25 cellular contexts compared by ENCODE assay signal in the genomic region with DNA sequence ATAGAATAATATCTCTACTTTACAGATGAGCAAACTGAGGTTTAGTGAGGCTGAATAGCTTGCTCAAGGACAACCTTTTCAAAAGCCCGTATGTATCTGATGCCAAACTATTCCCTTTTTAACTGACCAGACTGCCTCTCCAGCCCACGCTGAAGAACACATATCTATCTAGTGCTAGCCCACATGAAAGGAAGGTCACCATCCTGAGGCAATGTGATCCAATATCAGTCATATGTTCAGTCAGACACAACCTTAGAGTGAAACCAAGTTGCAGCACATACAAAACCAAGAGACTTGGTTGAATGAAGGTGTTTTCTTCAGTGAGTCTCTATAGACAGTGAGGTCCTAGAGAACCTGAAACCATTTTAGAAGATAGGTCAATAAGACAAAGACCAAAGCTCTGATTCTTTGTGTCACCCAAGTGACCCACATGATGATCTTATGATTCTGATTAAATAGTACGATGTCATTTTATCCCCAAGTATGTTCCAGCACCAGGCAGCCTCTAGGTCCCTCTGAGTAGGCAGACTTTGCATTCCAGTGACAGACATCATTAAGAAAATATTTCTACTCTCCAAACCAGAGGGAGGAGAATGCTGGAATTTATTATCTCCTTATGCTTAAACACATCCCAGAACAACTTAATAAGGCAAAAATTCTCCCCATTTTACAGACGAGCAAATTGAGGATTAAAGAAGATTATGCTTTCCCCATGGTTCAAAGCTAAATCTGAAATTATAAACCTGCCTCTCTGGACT.
DNase-seq lines count a peak whose midpoint lies in the region; TF ChIP-seq lines count a peak whose summit lies in the region.
"Had no signal": no experiment of that assay in that cellular context is flagged by ENCODE, and none has a peak within 500 bp of the region (broad histone marks: within the 10 kb centered on the region; RNA-seq: fewer than 3 reads in every experiment).

No MANE protein-coding gene starts in this region.

- H3K4me2 ChIP-seq in mesenchymal stem cell (ENCODE audit: low read length, poor library complexity, severe bottlenecking), result no peak overlapping the region

- no peak overlapping the region for H2BK12ac ChIP-seq in mesenchymal stem cell (ENCODE audit: low read length in 2 of 2)

- no peaks in the 10 kb centered on the region for H3K4me1 ChIP-seq in mesenchymal stem cell (ENCODE audit: control insufficient read depth, insufficient read depth, low read depth, low read length)
- H3K4me1 ChIP-seq: thyroid gland had no signal

- no peak overlapping the region for H3K27ac ChIP-seq in mesenchymal stem cell (ENCODE audit: low read length, poor library complexity, severe bottlenecking)
- H3K27ac ChIP-seq: 22Rv1, dorsolateral prefrontal cortex, HL-60, thyroid gland had no signal

- H3K9me3 Mint-ChIP-seq in activated naive CD4-positive, alpha-beta T cell treated with anti-CD3 and anti-CD28 coated beads, Interleukin-2, amount 10 ng/mL, durations not matched to agents 7 days and 5 days, result peaks cover 6% of the 10 kb centered on the region

- no peak overlapping the region for H3K4me3 Mint-ChIP-seq in activated naive CD4-positive, alpha-beta T cell treated with anti-CD3 and anti-CD28 coated beads, Interleukin-2, amount 10 ng/mL, durations not matched to agents 7 days and 5 days
- H3K4me3 Mint-ChIP-seq: activated T-cell treated with anti-CD3 and anti-CD28 coated beads, Interleukin-2, amount 50 U/mL, for 4 hours had no signal

- in situ Hi-C loops in astrocyte of the spinal cord (cut with HindIII; ENCODE audit: low sequenced_read_pairs), result no loop called here

- CTCF ChIA-PET in activated naive CD4-positive, alpha-beta T cell treated with anti-CD3 and anti-CD28 coated beads, Interleukin-2, amount 10 ng/mL, durations not matched to agents 7 days and 5 days (lab: Charles Lee), result no interaction called here

- no peak overlapping the region for H2BK120ac ChIP-seq in mesenchymal stem cell (ENCODE audit: low read depth, low read length)

- H3K27me3 ChIP-seq in mesenchymal stem cell (ENCODE audit: control insufficient read depth in 1 of 2, insufficient read depth in 1 of 2, low read length in 2 of 2), result no peaks in the 10 kb centered on the region
- H3K27me3 ChIP-seq: BE2C, dorsolateral prefrontal cortex, thyroid gland had no signal

- no peaks in the 10 kb centered on the region for H3K36me3 Mint-ChIP-seq in activated naive CD4-positive, alpha-beta T cell treated with anti-CD3 and anti-CD28 coated beads, Interleukin-2, amount 10 ng/mL, durations not matched to agents 7 days and 5 days

- H3K27ac Mint-ChIP-seq in activated naive CD4-positive, alpha-beta T cell treated with anti-CD3 and anti-CD28 coated beads, Interleukin-2, amount 10 ng/mL, durations not matched to agents 7 days and 5 days, result peak overlapping the region; percentile 45

- H2AK5ac ChIP-seq in mesenchymal stem cell (ENCODE audit: low read length, severe bottlenecking), result no peak overlapping the region

- H2BK15ac ChIP-seq in mesenchymal stem cell (ENCODE audit: low read depth, poor library complexity, severe bottlenecking), result no peak overlapping the region

- no peaks in the 10 kb centered on the region for H3K36me3 ChIP-seq in mesenchymal stem cell (ENCODE audit: control insufficient read depth in 1 of 2, insufficient read depth in 2 of 2, low read depth in 1 of 2, low read length in 2 of 2)
- H3K36me3 ChIP-seq: BE2C, thyroid gland had no signal

- H3K27me3 Mint-ChIP-seq in activated naive CD4-positive, alpha-beta T cell treated with anti-CD3 and anti-CD28 coated beads, Interleukin-2, amount 10 ng/mL, durations not matched to agents 7 days and 5 days, result no peaks in the 10 kb centered on the region

- DNase-seq in activated naive CD4-positive, alpha-beta T cell treated with anti-CD3 and anti-CD28 coated beads, Interleukin-2, amount 10 ng/mL, durations not matched to agents 7 days and 5 days, result no peak
- DNase-seq in activated naive CD4-positive, alpha-beta T cell treated with anti-CD3 and anti-CD28 coated beads, Interleukin-2, amount 50 U/mL, for 16 hours, result no peak
- DNase-seq in astrocyte of the spinal cord (ENCODE audit: low read depth, low spot score), result peak; percentile 15
- DNase-seq in mesenchymal stem cell, result no peak
- DNase-seq in NCI-H1694 (lab: John Stamatoyannopoulos, UW), result no peak
- DNase-seq in NCI-H82 treated with DMSO at 0.1 percent for 48 hours (lab: John Stamatoyannopoulos, UW; ENCODE audit: unreplicated experiment), result no peak
- no peak for DNase-seq in activated T-cell treated with anti-CD3 and anti-CD28 coated beads, Interleukin-2, amount 50 U/mL, for 48 hours
- no peak for DNase-seq in LoVo (ENCODE audit: low spot score)
- DNase-seq: activated CD4-positive, alpha-beta T cell treated with anti-CD3 and anti-CD28 coated beads for 4 hours; activated naive CD4-positive, alpha-beta T cell treated with Interleukin-2 at 50 U/mL for 16 hours; activated T-cell treated with anti-CD3 and anti-CD28 coated beads, Interleukin-2, amount 50 U/mL, for 4 hours; amygdala; BE2C; dorsolateral prefrontal cortex; Kasumi-1; mesendoderm; NCI-H1048; NCI-H187; NCI-H524 treated with DMSO at 0.1 percent for 48 hours; occipital lobe; stimulated activated naive CD8-positive, alpha-beta T cell treated with anti-CD3 and anti-CD28 coated beads, Interleukin-15, Interleukin-2, amounts not matched to agents 100 U/mL and 50 U/mL, for 24 hours; T-helper 2 cell had no signal

- no peak overlapping the region for H3K4me3 ChIP-seq in astrocyte of the spinal cord (ENCODE audit: low read depth, low read length)
- no peak overlapping the region for H3K4me3 ChIP-seq in mesenchymal stem cell (ENCODE audit: insufficient read depth in 1 of 2, low read depth in 1 of 2, low read length in 2 of 2)
- H3K4me3 ChIP-seq: dorsolateral prefrontal cortex, thyroid gland had no signal

- no peaks in the 10 kb centered on the region for H3K4me1 Mint-ChIP-seq in activated naive CD4-positive, alpha-beta T cell treated with anti-CD3 and anti-CD28 coated beads, Interleukin-2, amount 10 ng/mL, durations not matched to agents 7 days and 5 days

- no peak overlapping the region for H4K91ac ChIP-seq in mesenchymal stem cell (ENCODE audit: low read length)

- H4K8ac ChIP-seq in mesenchymal stem cell (ENCODE audit: low read length), result no peak overlapping the region

- H2AFZ ChIP-seq in mesenchymal stem cell (ENCODE audit: low read depth, low read length), result no peak overlapping the region

- no peak overlapping the region for H3K18ac ChIP-seq in mesenchymal stem cell (ENCODE audit: low read depth in 1 of 2, low read length in 2 of 2)

- no peak overlapping the region for H3K23ac ChIP-seq in mesenchymal stem cell (ENCODE audit: low read length in 2 of 2)

- 89% methylated on average over 4 of the region's 4 CpGs for WGBS in mesenchymal stem cell

- H3K9me3 ChIP-seq in mesenchymal stem cell (ENCODE audit: control insufficient read depth, low read length), result peaks cover 14% of the 10 kb centered on the region
- H3K9me3 ChIP-seq: BE2C, thyroid gland had no signal

- H3K9ac ChIP-seq in mesenchymal stem cell (ENCODE audit: low read length), result peak overlapping the region; percentile 23

- TF ChIP-seq CTCF in astrocyte of the spinal cord (IDR thresholded peaks at IDR 0.05; ENCODE audit: low read depth, low read length), result no peak

- no peak overlapping the region for H3K4ac ChIP-seq in mesenchymal stem cell (ENCODE audit: low read depth in 1 of 2, low read length in 2 of 2)

- H3K14ac ChIP-seq in mesenchymal stem cell (ENCODE audit: low read length in 2 of 2), result no peak overlapping the region

- no peak overlapping the region for H2BK5ac ChIP-seq in mesenchymal stem cell (ENCODE audit: low read depth, low read length, poor library complexity, severe bottlenecking)

- no peaks in the 10 kb centered on the region for H3K79me1 ChIP-seq in mesenchymal stem cell (replicated peaks; ENCODE audit: low read length, poor library complexity, severe bottlenecking)
